In the genomic region with DNA sequence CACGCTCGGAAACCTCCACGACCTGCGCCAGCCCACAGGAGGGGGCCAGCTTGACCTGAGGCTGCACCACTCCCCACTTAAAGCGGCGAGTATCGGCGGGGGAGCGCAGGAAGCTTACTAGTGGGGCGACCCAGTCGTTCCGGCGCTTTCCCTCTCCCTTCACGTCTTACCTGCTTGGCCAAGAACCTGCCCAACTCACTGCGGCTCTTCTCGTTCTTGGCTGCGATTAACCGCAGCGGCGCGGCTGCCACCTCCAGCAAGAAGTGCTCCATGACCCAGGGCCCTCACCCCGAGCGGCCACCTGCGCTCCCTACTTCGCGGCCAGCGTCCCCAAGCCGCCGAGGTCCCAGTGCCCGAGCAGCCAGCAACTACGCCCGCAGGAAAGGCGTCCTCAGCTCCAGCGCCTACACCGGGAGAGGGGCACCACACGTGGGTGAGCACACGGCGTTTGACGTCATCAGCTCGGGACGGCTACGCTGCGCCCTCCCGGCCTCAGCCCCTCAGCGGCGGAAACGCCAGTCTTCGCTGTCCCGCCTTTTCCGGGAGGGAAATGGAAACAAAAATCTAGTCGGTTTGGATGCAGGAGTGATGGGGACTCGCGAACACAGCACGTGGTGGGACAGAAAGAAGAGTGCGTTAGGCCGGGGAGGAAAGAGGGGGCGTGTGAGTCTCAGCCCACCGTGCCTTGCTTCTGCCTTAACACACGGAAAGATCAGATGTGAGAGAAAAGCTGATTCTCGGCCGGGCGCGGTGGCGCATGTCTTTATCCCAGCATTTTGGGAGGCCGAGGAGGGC, we compare ENCODE assay signal across 1 cellular context.
TF ChIP-seq lines count a peak whose summit lies in the region.

A gene with protein sequence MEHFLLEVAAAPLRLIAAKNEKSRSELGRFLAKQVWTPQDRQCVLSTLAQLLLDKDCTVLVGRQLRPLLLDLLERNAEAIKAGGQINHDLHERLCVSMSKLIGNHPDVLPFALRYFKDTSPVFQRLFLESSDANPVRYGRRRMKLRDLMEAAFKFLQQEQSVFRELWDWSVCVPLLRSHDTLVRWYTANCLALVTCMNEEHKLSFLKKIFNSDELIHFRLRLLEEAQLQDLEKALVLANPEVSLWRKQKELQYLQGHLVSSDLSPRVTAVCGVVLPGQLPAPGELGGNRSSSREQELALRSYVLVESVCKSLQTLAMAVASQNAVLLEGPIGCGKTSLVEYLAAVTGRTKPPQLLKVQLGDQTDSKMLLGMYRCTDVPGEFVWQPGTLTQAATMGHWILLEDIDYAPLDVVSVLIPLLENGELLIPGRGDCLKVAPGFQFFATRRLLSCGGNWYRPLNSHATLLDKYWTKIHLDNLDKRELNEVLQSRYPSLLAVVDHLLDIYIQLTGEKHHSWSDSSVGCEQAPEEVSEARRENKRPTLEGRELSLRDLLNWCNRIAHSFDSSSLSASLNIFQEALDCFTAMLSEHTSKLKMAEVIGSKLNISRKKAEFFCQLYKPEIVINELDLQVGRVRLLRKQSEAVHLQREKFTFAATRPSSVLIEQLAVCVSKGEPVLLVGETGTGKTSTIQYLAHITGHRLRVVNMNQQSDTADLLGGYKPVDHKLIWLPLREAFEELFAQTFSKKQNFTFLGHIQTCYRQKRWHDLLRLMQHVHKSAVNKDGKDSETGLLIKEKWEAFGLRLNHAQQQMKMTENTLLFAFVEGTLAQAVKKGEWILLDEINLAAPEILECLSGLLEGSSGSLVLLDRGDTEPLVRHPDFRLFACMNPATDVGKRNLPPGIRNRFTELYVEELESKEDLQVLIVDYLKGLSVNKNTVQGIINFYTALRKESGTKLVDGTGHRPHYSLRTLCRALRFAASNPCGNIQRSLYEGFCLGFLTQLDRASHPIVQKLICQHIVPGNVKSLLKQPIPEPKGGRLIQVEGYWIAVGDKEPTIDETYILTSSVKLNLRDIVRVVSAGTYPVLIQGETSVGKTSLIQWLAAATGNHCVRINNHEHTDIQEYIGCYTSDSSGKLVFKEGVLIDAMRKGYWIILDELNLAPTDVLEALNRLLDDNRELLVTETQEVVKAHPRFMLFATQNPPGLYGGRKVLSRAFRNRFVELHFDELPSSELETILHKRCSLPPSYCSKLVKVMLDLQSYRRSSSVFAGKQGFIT (N-terminal part only) (minus strand): TSS at position 459 of the 795 bp plus-strand sequence. CDS start 187 bp downstream, at position 272.

TF ChIP-seq in K562, 482 proteins besides CTCF, POLR2A, EP300 and RAD21 (continued from another document and continues in another):
- TF ChIP-seq ZNF586 (CRISPR knock-in tag; conservative IDR thresholded peaks at IDR 0.05) (no peak), ZNF197 (CRISPR knock-in tag; IDR thresholded peaks at IDR 0.05; ENCODE audit: low read depth) (peak; percentile 37; the same call in 1 of the 2 replicates), ILF3 (IDR thresholded peaks at IDR 0.05; ENCODE audit: borderline replicate concordance) (no peak), NFATC3 (IDR thresholded peaks at IDR 0.05) (no peak), MCM2 (IDR thresholded peaks at IDR 0.05; ENCODE audit: low read depth) (no peak), DACH1 (IDR thresholded peaks at IDR 0.05; ENCODE audit: partially characterized antibody) (no peak), NBN (IDR thresholded peaks at IDR 0.05; ENCODE audit: low read depth) (0 out of 2 replicates have a peak, but pooled peaks have one; percentile 28), ELF2 (CRISPR knock-in tag; IDR thresholded peaks at IDR 0.05) (no peak), ZNF282 (CRISPR knock-in tag; IDR thresholded peaks at IDR 0.05) (no peak), RBM25 (IDR thresholded peaks at IDR 0.05; ENCODE audit: low read depth, low read length, severe bottlenecking) (no peak), HNRNPK (IDR thresholded peaks at IDR 0.05; ENCODE audit: low read depth, low read length, poor library complexity, severe bottlenecking) (no peak), TGIF2 (CRISPR knock-in tag; IDR thresholded peaks at IDR 0.05) (peak; percentile 47; the same call in 1 of the 2 replicates), ZNF699 (CRISPR knock-in tag; IDR thresholded peaks at IDR 0.05; ENCODE audit: insufficient replicate concordance) (no peak), FOXK1 (CRISPR knock-in tag; IDR thresholded peaks at IDR 0.05; ENCODE audit: borderline replicate concordance) (no peak; the same call in 1 of the 2 replicates), NONO (IDR thresholded peaks at IDR 0.05; ENCODE audit: low read depth in 2 of 2, low read length in 1 of 2) (no peak), NRF1 (conservative IDR thresholded peaks at IDR 0.05 in 1 of 2, IDR thresholded peaks at IDR 0.05 in 1 of 2) (peak; percentile 54 to 60)
- TF ChIP-seq, protein P1, sequence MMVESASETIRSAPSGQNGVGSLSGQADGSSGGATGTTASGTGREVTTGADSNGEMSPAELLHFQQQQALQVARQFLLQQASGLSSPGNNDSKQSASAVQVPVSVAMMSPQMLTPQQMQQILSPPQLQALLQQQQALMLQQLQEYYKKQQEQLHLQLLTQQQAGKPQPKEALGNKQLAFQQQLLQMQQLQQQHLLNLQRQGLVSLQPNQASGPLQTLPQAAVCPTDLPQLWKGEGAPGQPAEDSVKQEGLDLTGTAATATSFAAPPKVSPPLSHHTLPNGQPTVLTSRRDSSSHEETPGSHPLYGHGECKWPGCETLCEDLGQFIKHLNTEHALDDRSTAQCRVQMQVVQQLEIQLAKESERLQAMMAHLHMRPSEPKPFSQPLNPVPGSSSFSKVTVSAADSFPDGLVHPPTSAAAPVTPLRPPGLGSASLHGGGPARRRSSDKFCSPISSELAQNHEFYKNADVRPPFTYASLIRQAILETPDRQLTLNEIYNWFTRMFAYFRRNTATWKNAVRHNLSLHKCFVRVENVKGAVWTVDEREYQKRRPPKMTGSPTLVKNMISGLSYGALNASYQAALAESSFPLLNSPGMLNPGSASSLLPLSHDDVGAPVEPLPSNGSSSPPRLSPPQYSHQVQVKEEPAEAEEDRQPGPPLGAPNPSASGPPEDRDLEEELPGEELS (CRISPR knock-in tag; IDR thresholded peaks at IDR 0.05; ENCODE audit: borderline replicate concordance) = 0 out of 2 replicates have a peak, but pooled peaks have one; percentile 67
- TF ChIP-seq, protein P2, sequence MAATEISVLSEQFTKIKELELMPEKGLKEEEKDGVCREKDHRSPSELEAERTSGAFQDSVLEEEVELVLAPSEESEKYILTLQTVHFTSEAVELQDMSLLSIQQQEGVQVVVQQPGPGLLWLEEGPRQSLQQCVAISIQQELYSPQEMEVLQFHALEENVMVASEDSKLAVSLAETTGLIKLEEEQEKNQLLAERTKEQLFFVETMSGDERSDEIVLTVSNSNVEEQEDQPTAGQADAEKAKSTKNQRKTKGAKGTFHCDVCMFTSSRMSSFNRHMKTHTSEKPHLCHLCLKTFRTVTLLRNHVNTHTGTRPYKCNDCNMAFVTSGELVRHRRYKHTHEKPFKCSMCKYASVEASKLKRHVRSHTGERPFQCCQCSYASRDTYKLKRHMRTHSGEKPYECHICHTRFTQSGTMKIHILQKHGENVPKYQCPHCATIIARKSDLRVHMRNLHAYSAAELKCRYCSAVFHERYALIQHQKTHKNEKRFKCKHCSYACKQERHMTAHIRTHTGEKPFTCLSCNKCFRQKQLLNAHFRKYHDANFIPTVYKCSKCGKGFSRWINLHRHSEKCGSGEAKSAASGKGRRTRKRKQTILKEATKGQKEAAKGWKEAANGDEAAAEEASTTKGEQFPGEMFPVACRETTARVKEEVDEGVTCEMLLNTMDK (IDR thresholded peaks at IDR 0.05; ENCODE audit: borderline replicate concordance, insufficient read depth, low read depth, low read length, poor library complexity, severe bottlenecking) = peak; percentile 53
- TF ChIP-seq, protein P3, sequence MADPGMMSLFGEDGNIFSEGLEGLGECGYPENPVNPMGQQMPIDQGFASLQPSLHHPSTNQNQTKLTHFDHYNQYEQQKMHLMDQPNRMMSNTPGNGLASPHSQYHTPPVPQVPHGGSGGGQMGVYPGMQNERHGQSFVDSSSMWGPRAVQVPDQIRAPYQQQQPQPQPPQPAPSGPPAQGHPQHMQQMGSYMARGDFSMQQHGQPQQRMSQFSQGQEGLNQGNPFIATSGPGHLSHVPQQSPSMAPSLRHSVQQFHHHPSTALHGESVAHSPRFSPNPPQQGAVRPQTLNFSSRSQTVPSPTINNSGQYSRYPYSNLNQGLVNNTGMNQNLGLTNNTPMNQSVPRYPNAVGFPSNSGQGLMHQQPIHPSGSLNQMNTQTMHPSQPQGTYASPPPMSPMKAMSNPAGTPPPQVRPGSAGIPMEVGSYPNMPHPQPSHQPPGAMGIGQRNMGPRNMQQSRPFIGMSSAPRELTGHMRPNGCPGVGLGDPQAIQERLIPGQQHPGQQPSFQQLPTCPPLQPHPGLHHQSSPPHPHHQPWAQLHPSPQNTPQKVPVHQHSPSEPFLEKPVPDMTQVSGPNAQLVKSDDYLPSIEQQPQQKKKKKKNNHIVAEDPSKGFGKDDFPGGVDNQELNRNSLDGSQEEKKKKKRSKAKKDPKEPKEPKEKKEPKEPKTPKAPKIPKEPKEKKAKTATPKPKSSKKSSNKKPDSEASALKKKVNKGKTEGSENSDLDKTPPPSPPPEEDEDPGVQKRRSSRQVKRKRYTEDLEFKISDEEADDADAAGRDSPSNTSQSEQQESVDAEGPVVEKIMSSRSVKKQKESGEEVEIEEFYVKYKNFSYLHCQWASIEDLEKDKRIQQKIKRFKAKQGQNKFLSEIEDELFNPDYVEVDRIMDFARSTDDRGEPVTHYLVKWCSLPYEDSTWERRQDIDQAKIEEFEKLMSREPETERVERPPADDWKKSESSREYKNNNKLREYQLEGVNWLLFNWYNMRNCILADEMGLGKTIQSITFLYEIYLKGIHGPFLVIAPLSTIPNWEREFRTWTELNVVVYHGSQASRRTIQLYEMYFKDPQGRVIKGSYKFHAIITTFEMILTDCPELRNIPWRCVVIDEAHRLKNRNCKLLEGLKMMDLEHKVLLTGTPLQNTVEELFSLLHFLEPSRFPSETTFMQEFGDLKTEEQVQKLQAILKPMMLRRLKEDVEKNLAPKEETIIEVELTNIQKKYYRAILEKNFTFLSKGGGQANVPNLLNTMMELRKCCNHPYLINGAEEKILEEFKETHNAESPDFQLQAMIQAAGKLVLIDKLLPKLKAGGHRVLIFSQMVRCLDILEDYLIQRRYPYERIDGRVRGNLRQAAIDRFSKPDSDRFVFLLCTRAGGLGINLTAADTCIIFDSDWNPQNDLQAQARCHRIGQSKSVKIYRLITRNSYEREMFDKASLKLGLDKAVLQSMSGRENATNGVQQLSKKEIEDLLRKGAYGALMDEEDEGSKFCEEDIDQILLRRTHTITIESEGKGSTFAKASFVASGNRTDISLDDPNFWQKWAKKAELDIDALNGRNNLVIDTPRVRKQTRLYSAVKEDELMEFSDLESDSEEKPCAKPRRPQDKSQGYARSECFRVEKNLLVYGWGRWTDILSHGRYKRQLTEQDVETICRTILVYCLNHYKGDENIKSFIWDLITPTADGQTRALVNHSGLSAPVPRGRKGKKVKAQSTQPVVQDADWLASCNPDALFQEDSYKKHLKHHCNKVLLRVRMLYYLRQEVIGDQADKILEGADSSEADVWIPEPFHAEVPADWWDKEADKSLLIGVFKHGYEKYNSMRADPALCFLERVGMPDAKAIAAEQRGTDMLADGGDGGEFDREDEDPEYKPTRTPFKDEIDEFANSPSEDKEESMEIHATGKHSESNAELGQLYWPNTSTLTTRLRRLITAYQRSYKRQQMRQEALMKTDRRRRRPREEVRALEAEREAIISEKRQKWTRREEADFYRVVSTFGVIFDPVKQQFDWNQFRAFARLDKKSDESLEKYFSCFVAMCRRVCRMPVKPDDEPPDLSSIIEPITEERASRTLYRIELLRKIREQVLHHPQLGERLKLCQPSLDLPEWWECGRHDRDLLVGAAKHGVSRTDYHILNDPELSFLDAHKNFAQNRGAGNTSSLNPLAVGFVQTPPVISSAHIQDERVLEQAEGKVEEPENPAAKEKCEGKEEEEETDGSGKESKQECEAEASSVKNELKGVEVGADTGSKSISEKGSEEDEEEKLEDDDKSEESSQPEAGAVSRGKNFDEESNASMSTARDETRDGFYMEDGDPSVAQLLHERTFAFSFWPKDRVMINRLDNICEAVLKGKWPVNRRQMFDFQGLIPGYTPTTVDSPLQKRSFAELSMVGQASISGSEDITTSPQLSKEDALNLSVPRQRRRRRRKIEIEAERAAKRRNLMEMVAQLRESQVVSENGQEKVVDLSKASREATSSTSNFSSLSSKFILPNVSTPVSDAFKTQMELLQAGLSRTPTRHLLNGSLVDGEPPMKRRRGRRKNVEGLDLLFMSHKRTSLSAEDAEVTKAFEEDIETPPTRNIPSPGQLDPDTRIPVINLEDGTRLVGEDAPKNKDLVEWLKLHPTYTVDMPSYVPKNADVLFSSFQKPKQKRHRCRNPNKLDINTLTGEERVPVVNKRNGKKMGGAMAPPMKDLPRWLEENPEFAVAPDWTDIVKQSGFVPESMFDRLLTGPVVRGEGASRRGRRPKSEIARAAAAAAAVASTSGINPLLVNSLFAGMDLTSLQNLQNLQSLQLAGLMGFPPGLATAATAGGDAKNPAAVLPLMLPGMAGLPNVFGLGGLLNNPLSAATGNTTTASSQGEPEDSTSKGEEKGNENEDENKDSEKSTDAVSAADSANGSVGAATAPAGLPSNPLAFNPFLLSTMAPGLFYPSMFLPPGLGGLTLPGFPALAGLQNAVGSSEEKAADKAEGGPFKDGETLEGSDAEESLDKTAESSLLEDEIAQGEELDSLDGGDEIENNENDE (IDR thresholded peaks at IDR 0.05; ENCODE audit: low read depth, low read length) = no peak
- TF ChIP-seq, protein P4, sequence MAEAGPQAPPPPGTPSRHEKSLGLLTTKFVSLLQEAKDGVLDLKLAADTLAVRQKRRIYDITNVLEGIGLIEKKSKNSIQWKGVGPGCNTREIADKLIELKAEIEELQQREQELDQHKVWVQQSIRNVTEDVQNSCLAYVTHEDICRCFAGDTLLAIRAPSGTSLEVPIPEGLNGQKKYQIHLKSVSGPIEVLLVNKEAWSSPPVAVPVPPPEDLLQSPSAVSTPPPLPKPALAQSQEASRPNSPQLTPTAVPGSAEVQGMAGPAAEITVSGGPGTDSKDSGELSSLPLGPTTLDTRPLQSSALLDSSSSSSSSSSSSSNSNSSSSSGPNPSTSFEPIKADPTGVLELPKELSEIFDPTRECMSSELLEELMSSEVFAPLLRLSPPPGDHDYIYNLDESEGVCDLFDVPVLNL (CRISPR knock-in tag; IDR thresholded peaks at IDR 0.05; ENCODE audit: low read depth) = peak; percentile 69
- TF ChIP-seq, protein P5, sequence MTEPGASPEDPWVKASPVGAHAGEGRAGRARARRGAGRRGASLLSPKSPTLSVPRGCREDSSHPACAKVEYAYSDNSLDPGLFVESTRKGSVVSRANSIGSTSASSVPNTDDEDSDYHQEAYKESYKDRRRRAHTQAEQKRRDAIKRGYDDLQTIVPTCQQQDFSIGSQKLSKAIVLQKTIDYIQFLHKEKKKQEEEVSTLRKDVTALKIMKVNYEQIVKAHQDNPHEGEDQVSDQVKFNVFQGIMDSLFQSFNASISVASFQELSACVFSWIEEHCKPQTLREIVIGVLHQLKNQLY (CRISPR knock-in tag; conservative IDR thresholded peaks at IDR 0.05) = no peak
- TF ChIP-seq, protein P6, sequence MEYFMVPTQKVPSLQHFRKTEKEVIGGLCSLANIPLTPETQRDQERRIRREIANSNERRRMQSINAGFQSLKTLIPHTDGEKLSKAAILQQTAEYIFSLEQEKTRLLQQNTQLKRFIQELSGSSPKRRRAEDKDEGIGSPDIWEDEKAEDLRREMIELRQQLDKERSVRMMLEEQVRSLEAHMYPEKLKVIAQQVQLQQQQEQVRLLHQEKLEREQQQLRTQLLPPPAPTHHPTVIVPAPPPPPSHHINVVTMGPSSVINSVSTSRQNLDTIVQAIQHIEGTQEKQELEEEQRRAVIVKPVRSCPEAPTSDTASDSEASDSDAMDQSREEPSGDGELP (CRISPR knock-in tag; IDR thresholded peaks at IDR 0.05; ENCODE audit: borderline replicate concordance) = peak; percentile 92
